ENCODE assay signal across 1 cellular context in genomic region chr1:1783320-1783719, GRCh38.
TF ChIP-seq lines count a peak whose summit lies in the region.

No MANE protein-coding gene starts in this region.

TF ChIP-seq in WTC11, 78 proteins besides CTCF, POLR2A, EP300 and RAD21 (continued from another document):
- no peak for TF ChIP-seq ZNF425 (CRISPR knock-in tag; conservative IDR thresholded peaks at IDR 0.05)
- TF ChIP-seq PREB (CRISPR knock-in tag; IDR thresholded peaks at IDR 0.05; ENCODE audit: borderline replicate concordance): no peak
- no peak for TF ChIP-seq MXD4 (CRISPR knock-in tag; IDR thresholded peaks at IDR 0.05; ENCODE audit: borderline replicate concordance)
- TF ChIP-seq ZSCAN18 (CRISPR knock-in tag; IDR thresholded peaks at IDR 0.05): no peak
- TF ChIP-seq E2F5 (CRISPR knock-in tag; IDR thresholded peaks at IDR 0.05): no peak
- no peak for TF ChIP-seq MLX (CRISPR knock-in tag; IDR thresholded peaks at IDR 0.05)
